Comparison of ENCODE assay signal across 12 cellular contexts in genomic region chrX:78658851-78659744, GRCh38. TPM values are rescaled to one million over a fixed set of nuclear protein-coding genes. Genes with fewer than 3 reads are reported as not detected.
DNase-seq lines count a peak whose midpoint lies in the region; ATAC-seq and FAIRE-seq lines count a peak whose summit lies in the region.
"Had no signal": no experiment of that assay in that cellular context is flagged by ENCODE, and none has a peak within 500 bp of the region (broad histone marks: within the 10 kb centered on the region; RNA-seq: fewer than 3 reads in every experiment).

A gene with protein sequence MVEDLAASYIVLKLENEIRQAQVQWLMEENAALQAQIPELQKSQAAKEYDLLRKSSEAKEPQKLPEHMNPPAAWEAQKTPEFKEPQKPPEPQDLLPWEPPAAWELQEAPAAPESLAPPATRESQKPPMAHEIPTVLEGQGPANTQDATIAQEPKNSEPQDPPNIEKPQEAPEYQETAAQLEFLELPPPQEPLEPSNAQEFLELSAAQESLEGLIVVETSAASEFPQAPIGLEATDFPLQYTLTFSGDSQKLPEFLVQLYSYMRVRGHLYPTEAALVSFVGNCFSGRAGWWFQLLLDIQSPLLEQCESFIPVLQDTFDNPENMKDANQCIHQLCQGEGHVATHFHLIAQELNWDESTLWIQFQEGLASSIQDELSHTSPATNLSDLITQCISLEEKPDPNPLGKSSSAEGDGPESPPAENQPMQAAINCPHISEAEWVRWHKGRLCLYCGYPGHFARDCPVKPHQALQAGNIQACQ (minus strand): TSS chrX:78659328. CDS start chrX:78658420, 908 bp downstream.

- H3K36me3 Mint-ChIP-seq in central memory CD8-positive, alpha-beta T cell (ENCODE audit: insufficient read depth), result peaks cover 3% of the 10 kb centered on the region

- FAIRE-seq in HTR-8/SVneo (lab: Jason Lieb, UNC), result peak; percentile 33
- FAIRE-seq: endometrium, K562 had no signal

- peak; percentile 51 for ATAC-seq in GM18498 (IDR thresholded peaks at IDR 0.05; ENCODE audit: unreplicated experiment)
- ATAC-seq in central memory CD8-positive, alpha-beta T cell (replicated peaks; ENCODE audit: extremely low read depth, poor library complexity, severe bottlenecking), result peak; percentile 65
- ATAC-seq: HCT116, K562, Panc1 had no signal

- H3K9me3 Mint-ChIP-seq in central memory CD8-positive, alpha-beta T cell, result no peaks in the 10 kb centered on the region

- peak within 1 kb of the TSS; percentile 60 for H3K4me3 Mint-ChIP-seq in central memory CD8-positive, alpha-beta T cell

- DNase-seq in HTR-8/SVneo (ENCODE audit: insufficient read length, low spot score), result peak; percentile 28
- DNase-seq in central memory CD8-positive, alpha-beta T cell (ENCODE audit: low spot score in 2 of 2), result no peak
- peak; percentile 82 for DNase-seq in renal cortical epithelial cell (ENCODE audit: low read depth)
- no peak for DNase-seq in GOT3 (lab: John Stamatoyannopoulos, UW)
- DNase-seq in cerebellar nuclear complex (lab: John Stamatoyannopoulos, UW), result no peak
- no peak for DNase-seq in stimulated activated CD4-positive, alpha-beta T cell treated with anti-CD3 and anti-CD28 coated beads, Interleukin-2, amount 100 ng/mL, for 24 hours
- no peak for DNase-seq in NCI-H2171 (lab: John Stamatoyannopoulos, UW)

- no peaks in the 10 kb centered on the region for H3K27me3 Mint-ChIP-seq in central memory CD8-positive, alpha-beta T cell

- H3K4me1 Mint-ChIP-seq in central memory CD8-positive, alpha-beta T cell, result peaks cover 21% of the 10 kb centered on the region

- H3K27ac Mint-ChIP-seq in central memory CD8-positive, alpha-beta T cell (ENCODE audit: low read depth), result no peak within 1 kb of the TSS

RNA-seq across cellular contexts. Expression of the gene that starts here (rescaled TPM):
- total RNA-seq in renal cortical epithelial cell, result not detected in 2 replicates
- total RNA-seq: K562 had no signal

Comparison
In these comparisons a context has a peak if more than half of its experiments do, and no peak if none do; other contexts are left out.
1. Peak in DNase-seq in renal cortical epithelial cell; RNA of the gene not detected or under 1 TPM.